Comparison of ENCODE assay signal across 9 cellular contexts in genomic region chr20:29878281-29878741, GRCh38.
DNase-seq lines count a peak whose midpoint lies in the region; TF ChIP-seq lines count a peak whose summit lies in the region.
"Had no signal": no experiment of that assay in that cellular context is flagged by ENCODE, and none has a peak within 500 bp of the region (broad histone marks: within the 10 kb centered on the region; RNA-seq: fewer than 3 reads in every experiment).

No MANE protein-coding gene starts in this region.

- H3K27ac ChIP-seq in transverse colon = no peak overlapping the region

- CTCF ChIA-PET in activated naive CD4-positive, alpha-beta T cell treated with anti-CD3 and anti-CD28 coated beads for 36 hours (lab: Charles Lee) = no interaction called here

- peaks cover 11% of the 10 kb centered on the region for H3K36me3 Mint-ChIP-seq in activated naive CD4-positive, alpha-beta T cell treated with anti-CD3 and anti-CD28 coated beads for 36 hours (ENCODE audit: low read depth)

- in situ Hi-C loops in transverse colon (cut with MboI; ENCODE audit: low pct_ligation_motif_present in 1 of 4, low pct_unique_long_range_greater_than_20kb in 1 of 4, low sequenced_read_pairs in 3 of 4) = loop anchor here in 1 of 4 donors (25.0 kb wide), 1 partner anchor 616 kb away; no protein-coding TSS in a partner anchor

- peak overlapping the region; percentile 48 for H3K4me3 Mint-ChIP-seq in activated naive CD4-positive, alpha-beta T cell treated with anti-CD3 and anti-CD28 coated beads for 36 hours
- H3K4me3 Mint-ChIP-seq: neural crest cell had no signal

- no peak for TF ChIP-seq EP300 in transverse colon (IDR thresholded peaks at IDR 0.05; ENCODE audit: low read depth)

- intact Hi-C loops in activated naive CD4-positive, alpha-beta T cell treated with anti-CD3 and anti-CD28 coated beads for 36 hours (cut with micrococcal nuclease) = no loop called here
- intact Hi-C loops in transverse colon (cut with DNase I; ENCODE audit: low total_unique reads) = no loop called here

- H3K27me3 ChIP-seq in transverse colon = no peaks in the 10 kb centered on the region

- peaks cover 25% of the 10 kb centered on the region for H3K9me3 Mint-ChIP-seq in activated naive CD4-positive, alpha-beta T cell treated with anti-CD3 and anti-CD28 coated beads for 36 hours

- no peak for DNase-seq in activated naive CD4-positive, alpha-beta T cell treated with anti-CD3 and anti-CD28 coated beads for 36 hours
- no peak for DNase-seq in activated naive CD4-positive, alpha-beta T cell treated with Interleukin-2 at 50 U/mL for 16 hours
- DNase-seq in NCI-H69 (lab: John Stamatoyannopoulos, UW) = peak; percentile 61
- DNase-seq in fibroblast of peridontal ligament (ENCODE audit: extremely low read depth) = peak; percentile 12
- peak; percentile 9 for DNase-seq in transverse colon
- no peak for DNase-seq in DMS153 (lab: John Stamatoyannopoulos, UW)
- no peak for DNase-seq in amniotic stem cell (lab: John Stamatoyannopoulos, UW)
- DNase-seq in GM19240 (ENCODE audit: insufficient read length, low spot score) = no peak

- H3K4me3 ChIP-seq in transverse colon = peak overlapping the region in 1 of 4 donors; percentile 28

- TF ChIP-seq POLR2A in transverse colon (IDR thresholded peaks at IDR 0.05) = no peak

- TF ChIP-seq CTCF in transverse colon (IDR thresholded peaks at IDR 0.05) = no peak

- no peaks in the 10 kb centered on the region for H3K4me1 ChIP-seq in transverse colon

- no peaks in the 10 kb centered on the region for H3K4me1 Mint-ChIP-seq in activated naive CD4-positive, alpha-beta T cell treated with anti-CD3 and anti-CD28 coated beads for 36 hours (ENCODE audit: low read depth)
- H3K4me1 Mint-ChIP-seq: neural crest cell had no signal

- H3K27me3 Mint-ChIP-seq in activated naive CD4-positive, alpha-beta T cell treated with anti-CD3 and anti-CD28 coated beads for 36 hours (ENCODE audit: low read depth) = peaks cover 9% of the 10 kb centered on the region

- 63 to 69% methylated on average over 11 to 24 of the region's 24 CpGs for WGBS in transverse colon (ENCODE audit: low coverage in 1 of 2), 2 donors

- no peaks in the 10 kb centered on the region for H3K36me3 ChIP-seq in transverse colon

- peaks cover 0 to 20% of the 10 kb centered on the region in 2 donors for H3K9me3 ChIP-seq in transverse colon

- no peak overlapping the region for H3K27ac Mint-ChIP-seq in activated naive CD4-positive, alpha-beta T cell treated with anti-CD3 and anti-CD28 coated beads for 36 hours

Comparison
In these comparisons a context has a peak if more than half of its experiments do, and no peak if none do; other contexts are left out.
1. DNase-seq: peak in NCI-H69 (single experiment), fibroblast of peridontal ligament (single experiment) and transverse colon (single experiment); none in activated naive CD4-positive, alpha-beta T cell treated with anti-CD3 and anti-CD28 coated beads for 36 hours (single experiment), activated naive CD4-positive, alpha-beta T cell treated with Interleukin-2 at 50 U/mL for 16 hours (single experiment), DMS153 (single experiment), amniotic stem cell (single experiment) and GM19240 (single experiment).